In genomic region chr5:93226202-93226735, GRCh38 we compare ENCODE assay signal across 12 cellular contexts.
"Had no signal": no experiment of that assay in that cellular context is flagged by ENCODE, and none has a peak within 500 bp of the region (broad histone marks: within the 10 kb centered on the region; RNA-seq: fewer than 3 reads in every experiment).

No MANE protein-coding gene starts in this region.

- H3K27ac ChIP-seq: adrenal gland, heart left ventricle, thoracic aorta had no signal

- H3K4me3 ChIP-seq: adrenal gland, heart left ventricle, thoracic aorta had no signal

- DNase-seq: activated CD4-positive, alpha-beta T cell treated with anti-CD3 and anti-CD28 coated beads, Interleukin-2, amount 50 U/mL, for 1 hour; activated naive CD4-positive, alpha-beta T cell treated with anti-CD3 and anti-CD28 coated beads, Interleukin-2, amount 50 U/mL, for 16 hours; activated T-cell treated with anti-CD3 and anti-CD28 coated beads, Interleukin-2, amount 50 U/mL, for 1 hour; adrenal gland; effector memory CD8-positive, alpha-beta T cell; erythroblast; heart left ventricle; left colon; natural killer cell; stimulated activated CD4-positive, alpha-beta T cell treated with anti-CD3 and anti-CD28 coated beads, Interleukin-4, amount 100 ng/mL, for 1 hour; stimulated activated naive CD8-positive, alpha-beta T cell treated with anti-CD3 and anti-CD28 coated beads, Interleukin-15, amount 100 ng/mL, for 72 hours had no signal

- H3K9me3 ChIP-seq: adrenal gland, heart left ventricle, thoracic aorta had no signal

- ATAC-seq: effector memory CD8-positive, alpha-beta T cell; heart left ventricle; left colon; natural killer cell; stimulated activated naive CD8-positive, alpha-beta T cell treated with anti-CD3 and anti-CD28 coated beads, Interleukin-15, amount 100 ng/mL, for 72 hours had no signal

- H3K27me3 ChIP-seq: adrenal gland, heart left ventricle had no signal

- H3K4me1 ChIP-seq: adrenal gland had no signal

- H3K36me3 ChIP-seq: adrenal gland, heart left ventricle, thoracic aorta had no signal
